In the genomic region with DNA sequence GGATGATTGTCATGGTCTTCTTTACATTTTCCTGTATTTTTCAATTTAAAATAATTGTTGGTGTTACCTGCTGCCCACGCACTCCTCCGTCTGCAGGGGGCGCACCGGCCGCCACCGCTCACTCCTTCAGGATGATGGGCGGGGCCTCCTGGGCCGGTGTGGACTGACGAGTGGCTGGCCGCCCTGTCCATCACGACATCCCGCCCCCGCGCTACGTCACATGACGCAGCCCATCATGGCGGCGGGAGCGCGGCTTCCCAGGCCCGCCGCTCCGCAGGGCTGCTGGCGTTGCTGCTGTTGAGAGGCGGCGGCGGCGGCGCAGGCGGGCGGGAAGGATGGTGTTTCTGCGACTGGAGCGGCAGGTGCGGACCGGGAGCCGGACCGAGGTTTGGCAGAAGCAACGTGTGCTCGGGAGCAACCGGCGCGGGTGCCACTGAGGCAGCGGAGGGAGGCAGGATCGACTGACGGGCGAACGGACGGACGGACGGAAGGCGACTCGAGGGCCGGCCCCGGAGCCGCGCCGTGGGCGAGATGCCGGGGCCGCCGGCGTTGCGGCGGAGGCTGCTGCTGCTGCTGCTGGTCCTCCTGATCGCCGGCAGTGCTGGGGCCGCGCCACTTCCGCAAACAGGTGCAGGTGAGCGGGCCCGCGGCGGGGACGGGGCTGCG, we compare ENCODE assay signal across 8 cellular contexts. TPM values are rescaled to one million over a fixed set of nuclear protein-coding genes. Genes with fewer than 3 reads are reported as not detected.
DNase-seq lines count a peak whose midpoint lies in the region; ATAC-seq, FAIRE-seq and TF ChIP-seq lines count a peak whose summit lies in the region.

A gene (plus strand): TSS at position 216 of the 666 bp plus-strand sequence. CDS start 316 bp downstream, at position 532.

- peak within 1 kb of the TSS; percentile 63; the same call in 1 of the 2 replicates for H3K27ac ChIP-seq in HUES6 (ENCODE audit: low read depth, low read length)
- no peak within 1 kb of the TSS for H3K27ac ChIP-seq in OCI-LY1 (ENCODE audit: low read depth, low read length, poor library complexity, severe bottlenecking)

- peak within 1 kb of the TSS; percentile 88 for H3K27ac Mint-ChIP-seq in endothelial cell (ENCODE audit: unreplicated experiment)

- H3K27me3 ChIP-seq in HUES6 (ENCODE audit: control insufficient read depth, insufficient read depth, low read length): no peaks in the 10 kb centered on the region
- H3K27me3 ChIP-seq in OCI-LY1 (ENCODE audit: insufficient read depth, low read length): peaks cover 5% of the 10 kb centered on the region; the same call in 1 of the 2 replicates

- ATAC-seq in GM21390 (IDR thresholded peaks at IDR 0.05; ENCODE audit: unreplicated experiment): peak; percentile 100

- H4K20me1 ChIP-seq in OCI-LY1 (ENCODE audit: insufficient read depth, low read length): peaks cover 10% of the 10 kb centered on the region; the same call in 1 of the 2 replicates

- H3K9me3 Mint-ChIP-seq in endothelial cell (ENCODE audit: unreplicated experiment): no peaks in the 10 kb centered on the region

- peak within 1 kb of the TSS; percentile 98 for H3K4me3 Mint-ChIP-seq in endothelial cell (ENCODE audit: unreplicated experiment)

- H3K79me2 ChIP-seq in OCI-LY1 (ENCODE audit: insufficient read depth, low read length): peaks cover 10% of the 10 kb centered on the region

- H2AFZ ChIP-seq in OCI-LY1 (ENCODE audit: low read length): no peak within 1 kb of the TSS

- H3K9ac ChIP-seq in HUES6 (ENCODE audit: low read length): peak within 1 kb of the TSS; percentile 64
- H3K9ac ChIP-seq in OCI-LY1 (ENCODE audit: low read length): peak within 1 kb of the TSS; percentile 76

- H3K4me1 ChIP-seq in HUES6 (ENCODE audit: control insufficient read depth, insufficient read depth, low read length): peaks cover 22% of the 10 kb centered on the region
- H3K4me1 ChIP-seq in OCI-LY1 (ENCODE audit: insufficient read depth, low read length, severe bottlenecking): peaks cover 14% of the 10 kb centered on the region

- peak within 1 kb of the TSS; percentile 75 for H3K4me2 ChIP-seq in OCI-LY1 (ENCODE audit: low read length)

- peak; percentile 73 for DNase-seq in D721Med (ENCODE audit: insufficient read length, low spot score)
- peak; percentile 98 for DNase-seq in activated CD8-positive, alpha-beta memory T cell treated with anti-CD3 and anti-CD28 coated beads, Interleukin-2, amount 50 U/mL, for 4 hours
- DNase-seq in endothelial cell (ENCODE audit: low spot score): peak; percentile 98
- peak; percentile 89 for DNase-seq in middle frontal gyrus (ENCODE audit: extremely low spot score, low spot score)
- DNase-seq in stimulated activated CD8-positive, alpha-beta memory T cell treated with anti-CD3 and anti-CD28 coated beads, Interleukin-2, amount 100 ng/mL, for 48 hours (ENCODE audit: low read depth in 2 of 2): peak; percentile 95

- no peaks in the 10 kb centered on the region for H3K36me3 ChIP-seq in HUES6 (ENCODE audit: control insufficient read depth, insufficient read depth, low read length)
- H3K36me3 ChIP-seq in OCI-LY1 (ENCODE audit: insufficient read depth, low read length): no peaks in the 10 kb centered on the region

- no peaks in the 10 kb centered on the region for H3K9me2 ChIP-seq in OCI-LY1 (ENCODE audit: low read depth, low read length)

- peaks cover 8% of the 10 kb centered on the region for H3K9me3 ChIP-seq in HUES6 (ENCODE audit: control insufficient read depth, insufficient read depth, low read depth, low read length)
- peaks cover 7% of the 10 kb centered on the region; the same call in 1 of the 2 replicates for H3K9me3 ChIP-seq in OCI-LY1 (ENCODE audit: low read length)

- no peaks in the 10 kb centered on the region for H3F3A ChIP-seq in OCI-LY1 (ENCODE audit: insufficient read depth, low read length)

- no peak for FAIRE-seq in D721Med (lab: Jason Lieb, UNC)

- H3K4me1 Mint-ChIP-seq in endothelial cell (ENCODE audit: unreplicated experiment): peaks cover 40% of the 10 kb centered on the region

- TF ChIP-seq CTCF in D721Med (IDR thresholded peaks at IDR 0.05; ENCODE audit: insufficient read depth, missing control alignments): peak; percentile 85
- peak; percentile 98 for TF ChIP-seq CTCF in OCI-LY1 (IDR thresholded peaks at IDR 0.05; ENCODE audit: low read length)
- TF ChIP-seq CTCF in endothelial cell (IDR thresholded peaks at IDR 0.05; ENCODE audit: unreplicated experiment): peak; percentile 98

- peaks cover 10% of the 10 kb centered on the region for H3K27me3 Mint-ChIP-seq in endothelial cell (ENCODE audit: unreplicated experiment)

- peaks cover 17% of the 10 kb centered on the region for H3K36me3 Mint-ChIP-seq in endothelial cell (ENCODE audit: low read depth, unreplicated experiment)

- H3K4me3 ChIP-seq in HUES6 (ENCODE audit: low read depth, low read length) (peak within 1 kb of the TSS; percentile 95), OCI-LY1 (ENCODE audit: low read depth, low read length, poor library complexity, severe bottlenecking) (peak within 1 kb of the TSS; percentile 84)

RNA-seq across cellular contexts. Expression of the gene that starts here (rescaled TPM):
- total RNA-seq in endothelial cell (ENCODE audit: unreplicated experiment): 32.5 TPM
